Comparison of ENCODE assay signal across 8 cellular contexts in genomic region chr3:107235923-107236315, GRCh38.
A peak's percentile ranks its signal among the peaks of the same experiment; 100 is the strongest.
DNase-seq lines count a peak whose midpoint lies in the region; ATAC-seq, FAIRE-seq and TF ChIP-seq lines count a peak whose summit lies in the region.

No MANE protein-coding gene starts in this region.

- ATAC-seq in GM21825 (IDR thresholded peaks at IDR 0.05; ENCODE audit: unreplicated experiment) (peak; percentile 57), pancreas (peak; percentile 76 to 94 (median 90))

- DNase-seq in GF-D8 (lab: John Stamatoyannopoulos, UW) (peak; percentile 15), LNCaP clone FGC (ENCODE audit: low read depth) (peak; percentile 79), RKO (ENCODE audit: low spot score) (peak; percentile 92), amniotic stem cell (lab: John Stamatoyannopoulos, UW) (peak; percentile 78), cardiac muscle cell (ENCODE audit: low read depth in 1 of 2, low spot score in 1 of 2) (peak; percentile 80 to 94), pancreas (peak in 3 of 6 donors; percentile 36 to 57 (median 42))
- no peak for DNase-seq in NK-92 treated with Interleukin-12 subunit alpha and Interleukin-12 subunit beta, amount 100 ng/mL, for 24 hours (lab: John Stamatoyannopoulos, UW)

- H3K27ac ChIP-seq in cardiac muscle cell (no peak overlapping the region), pancreas (peak overlapping the region in 1 of 4 donors; percentile 45)

- no peaks in the 10 kb centered on the region for H3K36me3 ChIP-seq in cardiac muscle cell
- no peaks in the 10 kb centered on the region for H3K36me3 ChIP-seq in pancreas

- peak; percentile 96 for FAIRE-seq in pancreas (lab: Jason Lieb, UNC)

- H3K27me3 ChIP-seq in cardiac muscle cell: no peaks in the 10 kb centered on the region
- H3K27me3 ChIP-seq in pancreas: no peaks in the 10 kb centered on the region

- intact Hi-C loops in pancreas (cut with DNase I): no loop called here

- H3K9me3 ChIP-seq in cardiac muscle cell (ENCODE audit: low read depth) (no peaks in the 10 kb centered on the region), pancreas (no peaks in the 10 kb centered on the region)

- peak overlapping the region; percentile 44 for H3K4me3 ChIP-seq in LNCaP clone FGC (ENCODE audit: low read depth, low read length)
- H3K4me3 ChIP-seq in cardiac muscle cell: no peak overlapping the region
- H3K4me3 ChIP-seq in pancreas: peak overlapping the region in 3 of 4 donors; percentile 19 to 47 (median 34)

- H3K4me1 ChIP-seq in cardiac muscle cell (ENCODE audit: low read depth) (no peaks in the 10 kb centered on the region), pancreas (no peaks in the 10 kb centered on the region)

- 0 to 2% methylated on average over 5 of the region's 5 CpGs for WGBS in pancreas, 2 donors

- peak; percentile 80 for TF ChIP-seq CTCF in LNCaP clone FGC (IDR thresholded peaks at IDR 0.05; ENCODE audit: control insufficient read depth, extremely low read depth, insufficient read depth)
- peak; percentile 78 for TF ChIP-seq CTCF in cardiac muscle cell (IDR thresholded peaks at IDR 0.05; ENCODE audit: low read depth, low read length)
- TF ChIP-seq CTCF in pancreas (IDR thresholded peaks at IDR 0.05): peak; percentile 64 to 80 (median 77)
